ENCODE assay signal across 10 cellular contexts in the genomic region with DNA sequence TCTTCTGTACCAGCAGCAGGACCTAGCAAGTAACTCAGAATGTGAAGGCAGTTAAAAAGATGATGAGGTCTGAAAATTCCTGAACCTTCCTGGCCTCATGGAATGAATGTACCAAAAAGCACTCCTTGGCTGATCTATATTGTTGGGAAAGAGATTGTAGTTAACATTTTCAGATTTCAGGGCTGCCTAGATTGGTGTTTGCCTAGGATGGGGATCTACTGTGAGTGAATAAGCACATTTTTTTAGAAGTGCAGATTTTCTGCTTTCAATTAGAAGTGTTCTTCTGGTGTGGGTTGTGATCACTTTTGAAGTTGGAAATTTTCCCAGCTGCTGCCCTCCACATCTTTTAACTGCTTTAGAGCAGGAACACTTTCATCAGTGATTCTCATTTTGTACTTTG. TPM values are rescaled to one million over a fixed set of nuclear protein-coding genes. Genes with fewer than 3 reads are reported as not detected.
DNase-seq lines count a peak whose midpoint lies in the region; ATAC-seq and TF ChIP-seq lines count a peak whose summit lies in the region.
"Had no signal": no experiment of that assay in that cellular context is flagged by ENCODE, and none has a peak within 500 bp of the region (broad histone marks: within the 10 kb centered on the region; RNA-seq: fewer than 3 reads in every experiment).

No MANE protein-coding gene starts in this region.

- peak overlapping the region; percentile 80 for H3K4me2 ChIP-seq in hepatocyte

- H4K20me1 ChIP-seq in hepatocyte (ENCODE audit: insufficient read depth, poor library complexity, severe bottlenecking): peaks cover 95% of the 10 kb centered on the region

- H3K27me3 Mint-ChIP-seq in MCF 10A (ENCODE audit: insufficient read depth, unreplicated experiment): no peaks in the 10 kb centered on the region
- H3K27me3 Mint-ChIP-seq in activated naive CD8-positive, alpha-beta T cell: no peaks in the 10 kb centered on the region

- no peak overlapping the region for H3K27ac Mint-ChIP-seq in MCF 10A (ENCODE audit: low read depth, unreplicated experiment)
- H3K27ac Mint-ChIP-seq in activated naive CD8-positive, alpha-beta T cell: peak overlapping the region; percentile 67

- H2AFZ ChIP-seq in hepatocyte: no peak overlapping the region

- H3K36me3 ChIP-seq in breast epithelium: no peaks in the 10 kb centered on the region
- H3K36me3 ChIP-seq in hepatocyte (replicated peaks; ENCODE audit: insufficient read depth, low read depth): no peaks in the 10 kb centered on the region
- H3K36me3 ChIP-seq in tibial nerve: no peaks in the 10 kb centered on the region

- H3K4me1 Mint-ChIP-seq in MCF 10A (ENCODE audit: insufficient read depth, unreplicated experiment): peaks cover 27% of the 10 kb centered on the region
- H3K4me1 Mint-ChIP-seq in activated naive CD8-positive, alpha-beta T cell (ENCODE audit: low read depth): peaks cover 96% of the 10 kb centered on the region

- CTCF ChIA-PET in MCF 10A (lab: Yijun Ruan, JAX): interaction anchor here (0.7 kb wide), 1 partner anchor 24 kb away, joined by 3 read pairs; no protein-coding TSS in a partner anchor

- no peaks in the 10 kb centered on the region for H3K9me2 ChIP-seq in hepatocyte (replicated peaks; ENCODE audit: insufficient read depth)

- H3K4me3 ChIP-seq in breast epithelium: no peak overlapping the region
- no peak overlapping the region for H3K4me3 ChIP-seq in hepatocyte
- no peak overlapping the region for H3K4me3 ChIP-seq in tibial nerve

- intact Hi-C loops in breast epithelium (cut with DNase I; ENCODE audit: low total_unique reads): no loop called here
- intact Hi-C loops in MCF 10A (cut with micrococcal nuclease): no loop called here

- POLR2A ChIA-PET in MCF 10A (lab: Yijun Ruan, JAX): no interaction called here

- no TSS peak for BruUV-seq in MCF 10A (replicated peaks; lab: Mats Ljungman, UMichigan)

- no peak for DNase-seq in breast epithelium (ENCODE audit: low spot score in 2 of 2)
- no peak for DNase-seq in MCF 10A (ENCODE audit: unreplicated experiment)
- DNase-seq in hepatocyte (ENCODE audit: low spot score): no peak
- DNase-seq in tibial nerve (ENCODE audit: low spot score in 2 of 2): no peak
- no peak for DNase-seq in activated effector memory CD4-positive, alpha-beta T cell treated with Interleukin-2 at 50 U/mL for 16 hours
- no peak for DNase-seq in D341Med (ENCODE audit: low spot score)
- DNase-seq: NCI-H146 had no signal

- TF ChIP-seq CTCF in breast epithelium (IDR thresholded peaks at IDR 0.05): no peak
- TF ChIP-seq CTCF in MCF 10A (IDR thresholded peaks at IDR 0.05; ENCODE audit: unreplicated experiment): no peak
- no peak for TF ChIP-seq CTCF in hepatocyte (IDR thresholded peaks at IDR 0.05; ENCODE audit: poor library complexity)
- TF ChIP-seq CTCF in tibial nerve (IDR thresholded peaks at IDR 0.05): no peak

- no peaks in the 10 kb centered on the region for H3K9me3 ChIP-seq in breast epithelium
- no peaks in the 10 kb centered on the region for H3K9me3 ChIP-seq in hepatocyte (ENCODE audit: low read depth)
- no peaks in the 10 kb centered on the region for H3K9me3 ChIP-seq in tibial nerve

- ATAC-seq in GM21619 (IDR thresholded peaks at IDR 0.05; ENCODE audit: unreplicated experiment): no peak

- no peak for TF ChIP-seq EP300 in tibial nerve (IDR thresholded peaks at IDR 0.05)

- H3K27me3 ChIP-seq in breast epithelium (no peaks in the 10 kb centered on the region), hepatocyte (no peaks in the 10 kb centered on the region), tibial nerve (no peaks in the 10 kb centered on the region)

- TF ChIP-seq POLR2A in breast epithelium (IDR thresholded peaks at IDR 0.05) (no peak), tibial nerve (IDR thresholded peaks at IDR 0.05) (no peak)

- H3K79me2 ChIP-seq in hepatocyte: peaks cover 96% of the 10 kb centered on the region

- H3K27ac ChIP-seq in breast epithelium (peak overlapping the region; percentile 44 to 61), hepatocyte (peak overlapping the region; percentile 25), tibial nerve (peak overlapping the region; percentile 1 to 52 (median 24))

- no peaks in the 10 kb centered on the region for H3K9me3 Mint-ChIP-seq in MCF 10A (ENCODE audit: unreplicated experiment)
- no peaks in the 10 kb centered on the region for H3K9me3 Mint-ChIP-seq in activated naive CD8-positive, alpha-beta T cell (ENCODE audit: low read depth)
- H3K9me3 Mint-ChIP-seq: neural crest cell had no signal

- H3K4me3 Mint-ChIP-seq in MCF 10A (ENCODE audit: unreplicated experiment): no peak overlapping the region
- H3K4me3 Mint-ChIP-seq in activated naive CD8-positive, alpha-beta T cell: peak overlapping the region; percentile 25
- H3K4me3 Mint-ChIP-seq: neural crest cell had no signal

- no peaks in the 10 kb centered on the region for H3K36me3 Mint-ChIP-seq in MCF 10A (ENCODE audit: insufficient read depth, unreplicated experiment)
- peaks cover 4% of the 10 kb centered on the region for H3K36me3 Mint-ChIP-seq in activated naive CD8-positive, alpha-beta T cell

- H3K4me1 ChIP-seq in breast epithelium (peaks cover 4 to 27% of the 10 kb centered on the region in 2 donors), hepatocyte (ENCODE audit: insufficient read depth) (peaks cover 80% of the 10 kb centered on the region), tibial nerve (peaks cover 0 to 89% (median 64%) of the 10 kb centered on the region in 4 donors)

RNA-seq across cellular contexts. Expression of gene MYLIP, which starts 6.2 kb away (rescaled TPM):
- 10 to 100 TPM; 47.2 to 63.0 (median 59.6) TPM for total RNA-seq in breast epithelium
- total RNA-seq in MCF 10A (2022): 2.1 TPM in 2 replicates
- total RNA-seq in hepatocyte: 69.4 and 76.0 TPM in 2 replicates
- 85.7 and 86.5 TPM in 2 replicates for polyA plus RNA-seq in hepatocyte
- 10 to 100 TPM; 23.4 to 43.3 (median 29.7) TPM for total RNA-seq in tibial nerve
